In genomic region chr11:414333-414857, GRCh38 we compare ENCODE assay signal across 9 cellular contexts. TPM values are rescaled to one million over a fixed set of nuclear protein-coding genes. Genes with fewer than 3 reads are reported as not detected.
DNase-seq lines count a peak whose midpoint lies in the region; ATAC-seq and TF ChIP-seq lines count a peak whose summit lies in the region.
"Had no signal": no experiment of that assay in that cellular context is flagged by ENCODE, and none has a peak within 500 bp of the region (broad histone marks: within the 10 kb centered on the region; RNA-seq: fewer than 3 reads in every experiment).

No MANE protein-coding gene starts in this region.

- H3K4me1 ChIP-seq in DND-41 (ENCODE audit: insufficient read depth, low read length) (peaks cover 48% of the 10 kb centered on the region), foreskin keratinocyte (peaks cover 11% of the 10 kb centered on the region), psoas muscle (no peaks in the 10 kb centered on the region)

- peaks cover 16% of the 10 kb centered on the region for H3K79me2 ChIP-seq in DND-41 (ENCODE audit: insufficient read depth, low read length)

- H3K4me3 ChIP-seq in DND-41 (ENCODE audit: low read depth in 1 of 2, low read length in 2 of 2): peak overlapping the region; percentile 23 to 80
- H3K4me3 ChIP-seq in psoas muscle: peak overlapping the region; percentile 56
- H3K4me3 ChIP-seq: MG63 had no signal

- TF ChIP-seq CTCF in DND-41 (IDR thresholded peaks at IDR 0.05; ENCODE audit: borderline replicate concordance, extremely low read depth, low read length, poor library complexity, severe bottlenecking) (peak; percentile 18), RWPE1 (conservative IDR thresholded peaks at IDR 0.05; ENCODE audit: low read depth) (no peak), foreskin keratinocyte (conservative IDR thresholded peaks at IDR 0.05) (no peak), psoas muscle (IDR thresholded peaks at IDR 0.05) (no peak), osteocyte (IDR thresholded peaks at IDR 0.05) (no peak)

- DNase-seq in DND-41 (peak; percentile 56), RWPE1 (ENCODE audit: low spot score) (no peak), foreskin keratinocyte (no peak), psoas muscle (peak in 1 of 2 donors; percentile 50), NOMO-1 treated with dmso at 0.1 percent for 144 hours (lab: John Stamatoyannopoulos, UW; ENCODE audit: unreplicated experiment) (no peak), COR-L47 (lab: John Stamatoyannopoulos, UW) (no peak), osteocyte (ENCODE audit: extremely low spot score, unreplicated experiment) (no peak)

- no peaks in the 10 kb centered on the region for H3K36me3 Mint-ChIP-seq in osteocyte (ENCODE audit: unreplicated experiment)

- no peaks in the 10 kb centered on the region for H3K9me3 Mint-ChIP-seq in osteocyte (ENCODE audit: unreplicated experiment)

- ATAC-seq in DND-41 (ENCODE audit: insufficient read depth, low read depth): peak; percentile 48
- peak; percentile 2 for ATAC-seq in foreskin keratinocyte
- ATAC-seq in psoas muscle: peak in 1 of 4 donors; percentile 11
- no peak for ATAC-seq in HG03354 (IDR thresholded peaks at IDR 0.05; ENCODE audit: poor library complexity, severe bottlenecking, unreplicated experiment)

- H3K27ac ChIP-seq in DND-41 (ENCODE audit: low read length) (peak overlapping the region; percentile 94), RWPE1 (peak overlapping the region; percentile 61), foreskin keratinocyte (no peak overlapping the region), psoas muscle (no peak overlapping the region)

- intact Hi-C loops in psoas muscle (cut with DNase I): no loop called here

- H3K4me2 ChIP-seq in DND-41 (ENCODE audit: insufficient read depth, low read length): peak overlapping the region; percentile 84

- H3K27me3 ChIP-seq in DND-41 (ENCODE audit: insufficient read depth, low read length, poor library complexity): peaks cover 8% of the 10 kb centered on the region
- no peaks in the 10 kb centered on the region for H3K27me3 ChIP-seq in foreskin keratinocyte
- H3K27me3 ChIP-seq in psoas muscle (ENCODE audit: insufficient read depth in 3 of 3, low read length in 2 of 3): peaks cover 0 to 54% (median 12%) of the 10 kb centered on the region in 3 donors
- H3K27me3 ChIP-seq: MG63 had no signal

- peak overlapping the region; percentile 84 for H2AFZ ChIP-seq in DND-41 (ENCODE audit: low read depth, low read length)

- H3K4me3 Mint-ChIP-seq in osteocyte (ENCODE audit: unreplicated experiment): no peak overlapping the region

- H3K27me3 Mint-ChIP-seq in osteocyte (ENCODE audit: unreplicated experiment): no peaks in the 10 kb centered on the region

- 48 to 60% (median 54%) methylated on average over 9 of the region's 9 CpGs for WGBS in psoas muscle, 3 donors

- H4K20me1 ChIP-seq in DND-41 (ENCODE audit: insufficient read depth, low read length): peaks cover under 1% of the 10 kb centered on the region; the same call in 1 of the 2 replicates

- no peaks in the 10 kb centered on the region; the same call in 1 of the 2 replicates for H3K36me3 ChIP-seq in DND-41 (ENCODE audit: insufficient read depth, low read length)
- H3K36me3 ChIP-seq in psoas muscle (ENCODE audit: insufficient read depth in 1 of 2, low read depth in 1 of 2): no peaks in the 10 kb centered on the region
- H3K36me3 ChIP-seq: MG63 had no signal

- H3K9ac ChIP-seq in DND-41 (ENCODE audit: low read depth, low read length): peak overlapping the region; percentile 88

- H3K9me3 ChIP-seq in DND-41 (ENCODE audit: insufficient read depth, low read length, severe bottlenecking): no peaks in the 10 kb centered on the region
- H3K9me3 ChIP-seq in psoas muscle: no peaks in the 10 kb centered on the region
- H3K9me3 ChIP-seq: MG63 had no signal

- peaks cover 36% of the 10 kb centered on the region for H3K4me1 Mint-ChIP-seq in osteocyte (ENCODE audit: unreplicated experiment)

- POLR2A ChIA-PET in RWPE1 (lab: Yijun Ruan, JAX; ENCODE audit: low non-redundant PET): no interaction called here

- CTCF ChIA-PET in RWPE1 (lab: Yijun Ruan, JAX): interaction anchor here (0.7 kb wide), 1 partner anchor 40 kb away, joined by 3 read pairs; no protein-coding TSS in a partner anchor

- H3K27ac Mint-ChIP-seq in osteocyte (ENCODE audit: unreplicated experiment): no peak overlapping the region

RNA-seq across cellular contexts. Expression of gene SIGIRR, which starts 0.4 kb away (rescaled TPM):
- total RNA-seq in foreskin keratinocyte (10.8 and 11.8 TPM in 2 replicates), psoas muscle (10 to 100 TPM in 3 of 4 donors, 1 to 10 TPM in 1; 9.9 to 15.9 (median 10.8) TPM), osteocyte (27.0 and 28.0 TPM in 2 replicates)
- polyA plus RNA-seq in foreskin keratinocyte (14.4 and 17.7 TPM in 2 replicates), psoas muscle (10 to 100 TPM; 19.2 to 28.1 (median 20.3) TPM)

RNA-seq across cellular contexts. Expression of gene PKP3, which starts 20.4 kb away (rescaled TPM):
- total RNA-seq in foreskin keratinocyte: 148 and 170 TPM in 2 replicates
- polyA plus RNA-seq in foreskin keratinocyte: 149 and 165 TPM in 2 replicates
- under 1 TPM in 3 of 4 donors, not detected in 1; 0.15 to 0.75 (median 0.25) TPM for total RNA-seq in psoas muscle
- under 1 TPM in 2 of 3 donors, not detected in 1; 0.10 to 0.13 TPM for polyA plus RNA-seq in psoas muscle
- total RNA-seq in osteocyte: 0.40 and 0.50 TPM in 2 replicates

RNA-seq across cellular contexts. Expression of gene ANO9, which starts 27.4 kb away (rescaled TPM):
- total RNA-seq in foreskin keratinocyte (19.0 and 26.0 TPM in 2 replicates), psoas muscle (under 1 TPM in 3 of 4 donors, not detected in 1; 0.09 to 0.59 (median 0.46) TPM), osteocyte (not detected in 2 replicates)
- polyA plus RNA-seq in foreskin keratinocyte (23.1 and 31.2 TPM in 2 replicates), psoas muscle (under 1 TPM; 0.10 to 0.15 (median 0.10) TPM)

RNA-seq across cellular contexts. Expression of gene PTDSS2, which starts 35.7 kb away (rescaled TPM):
- total RNA-seq in foreskin keratinocyte (28.1 and 30.0 TPM in 2 replicates), psoas muscle (10 to 100 TPM; 15.8 to 21.1 (median 20.3) TPM), osteocyte (55.3 and 56.1 TPM in 2 replicates)
- polyA plus RNA-seq in foreskin keratinocyte (33.1 and 38.2 TPM in 2 replicates), psoas muscle (10 to 100 TPM; 11.8 to 26.0 (median 15.4) TPM)

RNA-seq across cellular contexts. Expression of gene B4GALNT4, which starts 45.1 kb away (rescaled TPM):
- total RNA-seq in foreskin keratinocyte: 12.7 and 28.4 TPM in 2 replicates
- 13.6 and 37.2 TPM in 2 replicates for polyA plus RNA-seq in foreskin keratinocyte
- total RNA-seq in psoas muscle: under 1 TPM in 3 of 4 donors, not detected in 1; 0.06 to 0.12 (median 0.06) TPM
- under 1 TPM; 0.04 to 0.27 (median 0.05) TPM for polyA plus RNA-seq in psoas muscle
- total RNA-seq in osteocyte: 61.0 and 63.3 TPM in 2 replicates

Comparison
In these comparisons a context has a peak if more than half of its experiments do, and no peak if none do; other contexts are left out.
1. H3K27ac ChIP-seq: peak in DND-41 (single experiment) and RWPE1 (single experiment); none in foreskin keratinocyte (single experiment) and psoas muscle (single experiment).
2. RNA of gene PKP3, which starts 20.4 kb away (total RNA-seq): 148 to 170 TPM in foreskin keratinocyte; 0.40 to 0.50 TPM in osteocyte and 0.15 to 0.75 TPM in psoas muscle; every median in the first group is over 10 times any median in the second.
3. RNA of gene ANO9, which starts 27.4 kb away (total RNA-seq): 19.0 to 26.0 TPM in foreskin keratinocyte; 0.09 to 0.59 TPM in psoas muscle and not detected in osteocyte; every median in the first group is over 10 times any median in the second.